Comparison of ENCODE assay signal across 1 cellular context in genomic region chr11:8709002-8709672, GRCh38.
A peak's percentile ranks its signal among the peaks of the same experiment; 100 is the strongest.
TF ChIP-seq lines count a peak whose summit lies in the region.

No MANE protein-coding gene starts in this region.

TF ChIP-seq in H1, 55 proteins besides CTCF, POLR2A, EP300 and RAD21:
- TF ChIP-seq GTF2F1 (IDR thresholded peaks at IDR 0.05; ENCODE audit: borderline replicate concordance, low read depth, low read length): no peak
- TF ChIP-seq CBX8 (IDR thresholded peaks at IDR 0.05; ENCODE audit: borderline replicate concordance, low read depth, low read length): no peak
- TF ChIP-seq POLR2AphosphoS5 (IDR thresholded peaks at IDR 0.05; ENCODE audit: low read depth, low read length): peak; percentile 36; the same call in 1 of the 2 replicates
- no peak for TF ChIP-seq CHD2 (IDR thresholded peaks at IDR 0.05; ENCODE audit: low read length)
- TF ChIP-seq USF2 (IDR thresholded peaks at IDR 0.05; ENCODE audit: low read length): no peak
- TF ChIP-seq CREB1 (IDR thresholded peaks at IDR 0.05): 0 out of 2 replicates have a peak, but pooled peaks have one; percentile 18
- TF ChIP-seq SRF (IDR thresholded peaks at IDR 0.05; ENCODE audit: low read depth, low read length): peak; percentile 97
- 0 out of 2 replicates have a peak, but pooled peaks have one; percentile 24 for TF ChIP-seq MAX (IDR thresholded peaks at IDR 0.05)
- peak; percentile 47; the same call in 1 of the 2 replicates for TF ChIP-seq TBP (IDR thresholded peaks at IDR 0.05; ENCODE audit: low read depth, low read length)
- TF ChIP-seq RBBP5 (IDR thresholded peaks at IDR 0.05; ENCODE audit: borderline replicate concordance, low read depth, low read length): no peak
- peak; percentile 47; the same call in 1 of the 2 replicates for TF ChIP-seq SP1 (IDR thresholded peaks at IDR 0.05; ENCODE audit: low read depth, low read length)
- TF ChIP-seq CEBPB (IDR thresholded peaks at IDR 0.05; ENCODE audit: low read depth, low read length): no peak
- 0 out of 2 replicates have a peak, but pooled peaks have one; percentile 15 for TF ChIP-seq TCF12 (IDR thresholded peaks at IDR 0.05; ENCODE audit: low read depth, low read length)
